ENCODE assay signal across 29 cellular contexts in the genomic region with DNA sequence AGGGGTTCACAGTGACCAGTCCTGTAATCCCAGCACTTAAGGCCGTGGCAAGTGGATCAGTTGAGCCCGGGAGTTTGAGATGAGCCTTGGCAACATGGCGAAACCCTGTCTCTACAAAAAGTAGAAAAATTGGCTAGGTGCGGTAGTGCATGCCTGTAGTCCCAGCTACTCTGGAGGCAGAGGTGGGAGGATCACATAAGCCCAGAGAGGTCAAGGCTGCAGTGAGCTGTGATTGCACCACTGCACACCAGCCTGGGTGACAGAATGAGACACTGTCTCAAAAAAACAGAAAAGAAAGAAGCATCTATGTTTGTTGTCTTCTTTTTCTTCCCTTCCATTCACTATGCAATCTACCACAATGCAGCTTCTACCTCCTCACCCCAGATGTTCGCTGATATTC.
"Had no signal": no experiment of that assay in that cellular context is flagged by ENCODE, and none has a peak within 500 bp of the region (broad histone marks: within the 10 kb centered on the region; RNA-seq: fewer than 3 reads in every experiment).

No MANE protein-coding gene starts in this region.

- DNase-seq: cerebellar nuclear complex; effector CD8-positive, alpha-beta T cell; endodermal cell; foreskin keratinocyte; hypothalamus; immature natural killer cell; islet precursor cell; kidney glomerular epithelial cell; left colon; mammary epithelial cell; mesendoderm; midbrain; naive thymus-derived CD4-positive, alpha-beta T cell; occipital lobe; ovary; posterior cingulate gyrus; psoas muscle; right cardiac atrium; sigmoid colon; stimulated activated CD4-positive, alpha-beta T cell treated with anti-CD3 and anti-CD28 coated beads, Interleukin-2, amount 100 ng/mL, for 24 hours; stimulated activated CD4-positive, alpha-beta T cell treated with anti-CD3 and anti-CD28 coated beads, Interleukin-4, amount 100 ng/mL, for 24 hours; stimulated activated naive CD4-positive, alpha-beta T cell treated with Interleukin-2 at 50 U/mL for 16 hours; stomach; transverse colon; upper lobe of right lung; uterus had no signal

- H3K27me3 ChIP-seq: esophagus muscularis mucosa, foreskin keratinocyte, ovary, sigmoid colon, stomach, transverse colon, upper lobe of right lung, uterus had no signal

- H3K9me3 ChIP-seq: esophagus muscularis mucosa, ovary, psoas muscle, sigmoid colon, stomach, thoracic aorta, transverse colon, upper lobe of right lung, uterus had no signal

- H3K4me1 ChIP-seq: psoas muscle, transverse colon, upper lobe of right lung, uterus had no signal

- ATAC-seq: foreskin keratinocyte; naive thymus-derived CD4-positive, alpha-beta T cell; stimulated activated effector memory CD8-positive, alpha-beta T cell treated with anti-CD3 and anti-CD28 coated beads, Interleukin-12 subunit alpha, Interleukin-12 subunit beta, amount 100 ng/mL, for 72 hours; upper lobe of right lung had no signal

- H3K27ac ChIP-seq: foreskin keratinocyte, ovary, psoas muscle, thoracic aorta, transverse colon, upper lobe of right lung had no signal

- H3K36me3 ChIP-seq: ovary, uterus had no signal

- H3K4me3 ChIP-seq: esophagus muscularis mucosa, ovary, psoas muscle, sigmoid colon, stomach, thoracic aorta, transverse colon, upper lobe of right lung, uterus had no signal
